ENCODE assay signal across 26 cellular contexts in genomic region chr3:177601120-177601519, GRCh38.
DNase-seq lines count a peak whose midpoint lies in the region; ATAC-seq, FAIRE-seq and TF ChIP-seq lines count a peak whose summit lies in the region.
"Had no signal": no experiment of that assay in that cellular context is flagged by ENCODE, and none has a peak within 500 bp of the region (broad histone marks: within the 10 kb centered on the region; RNA-seq: fewer than 3 reads in every experiment).

No MANE protein-coding gene starts in this region.

- TF ChIP-seq CTCF in C4-2B (conservative IDR thresholded peaks at IDR 0.05) (no peak), keratinocyte (optimal IDR thresholded peaks at IDR 0.05 in 1 of 3, IDR thresholded peaks at IDR 0.05 in 1 of 3, conservative IDR thresholded peaks at IDR 0.05 in 1 of 3; ENCODE audit: extremely low read depth in 1 of 3, insufficient read depth in 2 of 3, low read length in 3 of 3) (no peak)

- no peak overlapping the region for H3K27ac Mint-ChIP-seq in activated T-cell treated with anti-CD3 and anti-CD28 coated beads, Interleukin-2, amount 50 U/mL, for 72 hours
- H3K27ac Mint-ChIP-seq: nephron progenitor cell had no signal

- H3K36me3 ChIP-seq in keratinocyte (ENCODE audit: control insufficient read depth in 2 of 2, extremely low read depth in 1 of 2, insufficient read depth in 2 of 2, low read length in 2 of 2), result no peaks in the 10 kb centered on the region
- H3K36me3 ChIP-seq: SJSA1, tibial artery, WERI-Rb-1 had no signal

- ATAC-seq in activated T-cell treated with anti-CD3 and anti-CD28 coated beads, Interleukin-2, amount 50 U/mL, for 72 hours (replicated peaks in 1 of 2), result no peak
- ATAC-seq in SK-N-SH treated with all-trans-retinoic acid at 6 μM for 48 hours, result no peak
- ATAC-seq: PC-3, T-helper 17 cell had no signal

- H3K27me3 Mint-ChIP-seq in activated T-cell treated with anti-CD3 and anti-CD28 coated beads, Interleukin-2, amount 50 U/mL, for 72 hours (ENCODE audit: low read depth), result no peaks in the 10 kb centered on the region
- H3K27me3 Mint-ChIP-seq: T-helper 17 cell had no signal

- H3K9me3 Mint-ChIP-seq in activated T-cell treated with anti-CD3 and anti-CD28 coated beads, Interleukin-2, amount 50 U/mL, for 72 hours, result peaks cover 2 to 4% of the 10 kb centered on the region in 2 donors

- H3K4me2 ChIP-seq in keratinocyte (ENCODE audit: control insufficient read depth, extremely low read depth, insufficient read depth, low read depth, low read length), result peak overlapping the region; percentile 4

- no peaks in the 10 kb centered on the region for H3K79me2 ChIP-seq in keratinocyte (ENCODE audit: control insufficient read depth, insufficient read depth, low read length)

- DNase-seq in HPDE6-E6E7 (ENCODE audit: extremely low spot score) (peak; percentile 27), RPMI8226 (peak; percentile 24), keratinocyte (ENCODE audit: low read depth, low spot score) (no peak), GM19238 (ENCODE audit: insufficient read length, low spot score) (no peak), amniotic stem cell (lab: John Stamatoyannopoulos, UW) (no peak)
- DNase-seq in activated T-cell treated with anti-CD3 and anti-CD28 coated beads, Interleukin-2, amount 50 U/mL, for 72 hours, result no peak
- DNase-seq: activated CD4-positive, alpha-beta T cell treated with anti-CD3 and anti-CD28 coated beads, Interleukin-2, amount 50 U/mL, for 48 hours; activated naive CD4-positive, alpha-beta T cell; activated T-cell treated with anti-CD3 and anti-CD28 coated beads for 4 hours; central memory CD4-positive, alpha-beta T cell; glutamatergic neuron; Kasumi-1; midbrain; NCI-H1105; NCI-H82; nephron progenitor cell; PC-3; stimulated activated CD4-positive, alpha-beta T cell treated with anti-CD3 and anti-CD28 coated beads, Interleukin-2, amount 100 ng/mL, for 24 hours; stimulated activated naive CD4-positive, alpha-beta T cell treated with Interleukin-2 at 50 U/mL for 16 hours; T-helper 17 cell; tibial artery; WERI-Rb-1 had no signal

- H3K27me3 ChIP-seq in keratinocyte (ENCODE audit: control insufficient read depth, extremely low read depth, insufficient read depth, low read length), result no peaks in the 10 kb centered on the region
- H3K27me3 ChIP-seq: SJSA1, tibial artery had no signal

- H3K9ac ChIP-seq in keratinocyte (ENCODE audit: control insufficient read depth, extremely low read depth, insufficient read depth, low read length), result no peak overlapping the region

- H3K27ac ChIP-seq in C4-2B (peak overlapping the region; percentile 33; the same call in 1 of the 2 replicates), keratinocyte (ENCODE audit: control insufficient read depth, insufficient read depth, low read length) (no peak overlapping the region)
- H3K27ac ChIP-seq: SJSA1, tibial artery, WERI-Rb-1 had no signal

- peaks cover 72% of the 10 kb centered on the region for H3K4me1 ChIP-seq in keratinocyte (ENCODE audit: control insufficient read depth, extremely low read depth, insufficient read depth, low read length)

- no peaks in the 10 kb centered on the region for H3K9me3 ChIP-seq in keratinocyte (ENCODE audit: control insufficient read depth, low read depth, low read length)
- H3K9me3 ChIP-seq: tibial artery had no signal

- peaks cover 2 to 5% of the 10 kb centered on the region in 2 donors for H3K36me3 Mint-ChIP-seq in activated T-cell treated with anti-CD3 and anti-CD28 coated beads, Interleukin-2, amount 50 U/mL, for 72 hours (ENCODE audit: insufficient read depth in 2 of 2)

- no peak overlapping the region for H2AFZ ChIP-seq in keratinocyte (ENCODE audit: control insufficient read depth, low read length)

- dilution Hi-C loops in keratinocyte (cut with MboI; ENCODE audit: extremely low pct_ligation_motif_present, low sequenced_read_pairs), result no loop called here

- H4K20me1 ChIP-seq in keratinocyte (ENCODE audit: control insufficient read depth, extremely low read depth, insufficient read depth, low read length), result no peaks in the 10 kb centered on the region

- no peak overlapping the region for H3K4me3 Mint-ChIP-seq in activated T-cell treated with anti-CD3 and anti-CD28 coated beads, Interleukin-2, amount 50 U/mL, for 72 hours
- H3K4me3 Mint-ChIP-seq: nephron progenitor cell, T-helper 17 cell had no signal

- H3K4me3 ChIP-seq in keratinocyte (ENCODE audit: control insufficient read depth in 2 of 3, extremely low read depth in 1 of 3, insufficient read depth in 2 of 3, low read depth in 1 of 3, low read length in 3 of 3), result no peak overlapping the region
- H3K4me3 ChIP-seq: SJSA1, skin epidermis, tibial artery had no signal

- peaks cover 63% of the 10 kb centered on the region for H3K4me1 Mint-ChIP-seq in activated T-cell treated with anti-CD3 and anti-CD28 coated beads, Interleukin-2, amount 50 U/mL, for 72 hours (ENCODE audit: low read depth)

- no peaks in the 10 kb centered on the region for H3K9me1 ChIP-seq in keratinocyte (ENCODE audit: control insufficient read depth, extremely low read depth, insufficient read depth, low read length)

- FAIRE-seq in keratinocyte (lab: Jason Lieb, UNC), result no peak

TF ChIP-seq in SK-N-SH treated with all-trans-retinoic acid at 6 μM for 48 hours, 23 proteins besides CTCF, POLR2A, EP300 and RAD21:
- TF ChIP-seq, protein P1, sequence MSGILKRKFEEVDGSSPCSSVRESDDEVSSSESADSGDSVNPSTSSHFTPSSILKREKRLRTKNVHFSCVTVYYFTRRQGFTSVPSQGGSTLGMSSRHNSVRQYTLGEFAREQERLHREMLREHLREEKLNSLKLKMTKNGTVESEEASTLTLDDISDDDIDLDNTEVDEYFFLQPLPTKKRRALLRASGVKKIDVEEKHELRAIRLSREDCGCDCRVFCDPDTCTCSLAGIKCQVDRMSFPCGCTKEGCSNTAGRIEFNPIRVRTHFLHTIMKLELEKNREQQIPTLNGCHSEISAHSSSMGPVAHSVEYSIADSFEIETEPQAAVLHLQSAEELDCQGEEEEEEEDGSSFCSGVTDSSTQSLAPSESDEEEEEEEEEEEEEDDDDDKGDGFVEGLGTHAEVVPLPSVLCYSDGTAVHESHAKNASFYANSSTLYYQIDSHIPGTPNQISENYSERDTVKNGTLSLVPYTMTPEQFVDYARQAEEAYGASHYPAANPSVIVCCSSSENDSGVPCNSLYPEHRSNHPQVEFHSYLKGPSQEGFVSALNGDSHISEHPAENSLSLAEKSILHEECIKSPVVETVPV (CRISPR knock-in tag; IDR thresholded peaks at IDR 0.05), result no peak
- no peak for TF ChIP-seq ISL1 (CRISPR knock-in tag; IDR thresholded peaks at IDR 0.05)
- no peak for TF ChIP-seq ARNTL (CRISPR knock-in tag; IDR thresholded peaks at IDR 0.05; ENCODE audit: borderline replicate concordance, low read depth)
TF ChIP-seq in SK-N-SH treated with all-trans-retinoic acid at 6 μM for 48 hours: peak in this region for 0.

Comparison
In these comparisons a context has a peak if more than half of its experiments do, and no peak if none do; other contexts are left out.
1. DNase-seq: peak in HPDE6-E6E7 (single experiment) and RPMI8226 (single experiment); none in keratinocyte (single experiment), GM19238 (single experiment), activated T-cell treated with anti-CD3 and anti-CD28 coated beads, Interleukin-2, amount 50 U/mL, for 72 hours (0 of 2) and amniotic stem cell (single experiment).